ENCODE assay signal across 26 cellular contexts in genomic region chr4:20565075-20565721, GRCh38.
DNase-seq lines count a peak whose midpoint lies in the region; ATAC-seq, FAIRE-seq and TF ChIP-seq lines count a peak whose summit lies in the region.
"Had no signal": no experiment of that assay in that cellular context is flagged by ENCODE, and none has a peak within 500 bp of the region (broad histone marks: within the 10 kb centered on the region; RNA-seq: fewer than 3 reads in every experiment).

No MANE protein-coding gene starts in this region.

- no peaks in the 10 kb centered on the region for H3K4me1 Mint-ChIP-seq in activated CD4-positive, alpha-beta T cell treated with anti-CD3 and anti-CD28 coated beads, Interleukin-2, amount 10 ng/mL, durations not matched to agents 7 days and 5 days
- H3K4me1 Mint-ChIP-seq: activated B cell treated with CpG ODN at 0.5 μM for 24 hours; activated naive CD8-positive, alpha-beta T cell treated with anti-CD3 and anti-CD28 coated beads, Interleukin-2, amount 10 ng/mL, durations not matched to agents 7 days and 5 days had no signal

- H3K9ac ChIP-seq in HepG2 (ENCODE audit: insufficient read depth, low read depth, low read length): no peak overlapping the region
- no peak overlapping the region for H3K9ac ChIP-seq in MM.1S (ENCODE audit: low read length)
- H3K9ac ChIP-seq in kidney (ENCODE audit: low read length in 2 of 2): no peak overlapping the region

- H3K36me3 Mint-ChIP-seq in activated CD4-positive, alpha-beta T cell treated with anti-CD3 and anti-CD28 coated beads, Interleukin-2, amount 10 ng/mL, durations not matched to agents 7 days and 5 days (ENCODE audit: low read depth): no peaks in the 10 kb centered on the region
- H3K36me3 Mint-ChIP-seq: activated naive CD8-positive, alpha-beta T cell treated with anti-CD3 and anti-CD28 coated beads, Interleukin-2, amount 10 ng/mL, durations not matched to agents 7 days and 5 days had no signal

- H2AFZ ChIP-seq in HepG2 (ENCODE audit: low read length) (no peak overlapping the region), MM.1S (ENCODE audit: low read length) (no peak overlapping the region)

- no peaks in the 10 kb centered on the region for H3F3A ChIP-seq in MM.1S (ENCODE audit: insufficient read depth, low read length)

- TF ChIP-seq EP300 in HepG2 (IDR thresholded peaks at IDR 0.05; ENCODE audit: low read depth in 2 of 2, low read length in 2 of 2) (no peak), HepG2 (CRISPR knock-in tag; IDR thresholded peaks at IDR 0.05; ENCODE audit: borderline replicate concordance) (no peak)

- TF ChIP-seq POLR2A in HepG2 (IDR thresholded peaks at IDR 0.05; ENCODE audit: insufficient read depth in 1 of 2, low read depth in 2 of 2, low read length in 2 of 2) (no peak), right lobe of liver (IDR thresholded peaks at IDR 0.05) (no peak)

- H3K4me1 ChIP-seq in HepG2 (ENCODE audit: insufficient read depth, low read length) (no peaks in the 10 kb centered on the region), right lobe of liver (no peaks in the 10 kb centered on the region), MM.1S (ENCODE audit: low read length) (no peaks in the 10 kb centered on the region), kidney (ENCODE audit: control insufficient read depth in 1 of 2, insufficient read depth in 1 of 2, low read depth in 1 of 2, low read length in 2 of 2) (no peaks in the 10 kb centered on the region)
- H3K4me1 ChIP-seq: breast epithelium, gastrocnemius medialis, tibial nerve had no signal

- DNase-seq in HepG2 (ENCODE audit: low spot score): no peak
- no peak for DNase-seq in right lobe of liver
- peak; percentile 40 for DNase-seq in dermis blood vessel endothelial cell
- DNase-seq in left kidney (ENCODE audit: low read depth, low spot score): peak; percentile 24
- DNase-seq in activated CD4-positive, alpha-beta T cell treated with anti-CD3 and anti-CD28 coated beads, Interleukin-2, amount 10 ng/mL, durations not matched to agents 7 days and 5 days: no peak
- DNase-seq in MM.1S: no peak
- DNase-seq in kidney: no peak
- DNase-seq: activated B cell treated with CpG ODN at 0.5 μM for 24 hours; activated CD4-positive, alpha-beta T cell treated with anti-CD3 and anti-CD28 coated beads, Interleukin-2, amount 50 U/mL, for 48 hours; activated CD8-positive, alpha-beta memory T cell treated with anti-CD3 and anti-CD28 coated beads, Interleukin-2, amount 50 U/mL, for 48 hours; activated naive CD8-positive, alpha-beta T cell treated with anti-CD3 and anti-CD28 coated beads, Interleukin-2, amount 10 ng/mL, durations not matched to agents 7 days and 5 days; C1 segment of cervical spinal cord; EL; gastrocnemius medialis; islet precursor cell; MG63; stimulated activated CD4-positive, alpha-beta T cell treated with anti-CD3 and anti-CD28 coated beads, Interleukin-12 subunit alpha, Interleukin-12 subunit beta, amount 100 ng/mL, for 4 hours; T1000 had no signal

- H3K27me3 Mint-ChIP-seq in activated CD4-positive, alpha-beta T cell treated with anti-CD3 and anti-CD28 coated beads, Interleukin-2, amount 10 ng/mL, durations not matched to agents 7 days and 5 days: no peaks in the 10 kb centered on the region
- H3K27me3 Mint-ChIP-seq: activated B cell treated with CpG ODN at 0.5 μM for 24 hours; activated naive CD8-positive, alpha-beta T cell treated with anti-CD3 and anti-CD28 coated beads, Interleukin-2, amount 10 ng/mL, durations not matched to agents 7 days and 5 days; stimulated activated naive CD8-positive, alpha-beta T cell treated with anti-CD3 and anti-CD28 coated beads, Interleukin-15, Interleukin-2, amounts not matched to agents 100 ng/mL and 50 ng/mL, for 24 hours had no signal

- no peaks in the 10 kb centered on the region for H3K9me2 ChIP-seq in MM.1S (replicated peaks; ENCODE audit: insufficient read depth, low read length)

- H3K4me3 Mint-ChIP-seq in activated CD4-positive, alpha-beta T cell treated with anti-CD3 and anti-CD28 coated beads, Interleukin-2, amount 10 ng/mL, durations not matched to agents 7 days and 5 days: no peak overlapping the region
- H3K4me3 Mint-ChIP-seq: activated B cell treated with CpG ODN at 0.5 μM for 24 hours; activated naive CD8-positive, alpha-beta T cell treated with anti-CD3 and anti-CD28 coated beads, Interleukin-2, amount 10 ng/mL, durations not matched to agents 7 days and 5 days; stimulated activated naive CD8-positive, alpha-beta T cell treated with anti-CD3 and anti-CD28 coated beads, Interleukin-15, Interleukin-2, amounts not matched to agents 100 ng/mL and 50 ng/mL, for 24 hours had no signal

- H3K27ac ChIP-seq in HepG2 (ENCODE audit: extremely low read length, insufficient read depth, low read length) (no peak overlapping the region), right lobe of liver (no peak overlapping the region), MM.1S (ENCODE audit: low read length) (no peak overlapping the region), kidney (ENCODE audit: low read depth in 2 of 2, low read length in 2 of 2) (no peak overlapping the region)
- H3K27ac ChIP-seq: breast epithelium, coronary artery, gastrocnemius medialis had no signal

- intact Hi-C loops in HepG2 (cut with micrococcal nuclease; ENCODE audit: unreplicated experiment) (no loop called here), right lobe of liver (cut with DNase I) (no loop called here), kidney (cut with DNase I) (no loop called here)

- H4K20me1 ChIP-seq in HepG2 (ENCODE audit: insufficient read depth, low read length) (no peaks in the 10 kb centered on the region), MM.1S (ENCODE audit: insufficient read depth, low read length) (no peaks in the 10 kb centered on the region)

- no peak for FAIRE-seq in HepG2 (lab: Jason Lieb, UNC)
- FAIRE-seq in kidney (lab: Jason Lieb, UNC): no peak
- FAIRE-seq: endometrium, GM19239 had no signal

- no peak for TF ChIP-seq CTCF in HepG2 (CRISPR knock-in tag; IDR thresholded peaks at IDR 0.05)
- TF ChIP-seq CTCF in right lobe of liver (IDR thresholded peaks at IDR 0.05): no peak
- no peak for TF ChIP-seq CTCF in MM.1S (IDR thresholded peaks at IDR 0.05; ENCODE audit: low read length)
- TF ChIP-seq CTCF in kidney (IDR thresholded peaks at IDR 0.05; ENCODE audit: borderline replicate concordance, extremely low read depth, insufficient read depth): no peak

- TF ChIP-seq RAD21 in HepG2 (CRISPR knock-in tag; IDR thresholded peaks at IDR 0.05): no peak

- CTCF ChIA-PET in HepG2 (lab: Yijun Ruan, JAX; ENCODE audit: low intra/inter-chr PET ratio, low total read pairs): no interaction called here
- CTCF ChIA-PET in activated CD4-positive, alpha-beta T cell treated with anti-CD3 and anti-CD28 coated beads, Interleukin-2, amount 10 ng/mL, durations not matched to agents 7 days and 5 days (lab: Charles Lee): no interaction called here

- 2% methylated on average over 7 of the region's 7 CpGs for WGBS in HepG2 (ENCODE audit: low lambda C conversion rate)
- 59% methylated on average over 7 of the region's 7 CpGs for WGBS in right lobe of liver (ENCODE audit: insufficient coverage, low coverage, low lambda C conversion rate, missing lambda C conversion rate)

- no peaks in the 10 kb centered on the region for H3K36me3 ChIP-seq in HepG2 (replicated peaks in 1 of 2; ENCODE audit: control insufficient read depth in 1 of 2, insufficient read depth in 2 of 2, low read length in 2 of 2)
- H3K36me3 ChIP-seq in right lobe of liver: no peaks in the 10 kb centered on the region
- no peaks in the 10 kb centered on the region for H3K36me3 ChIP-seq in MM.1S (replicated peaks; ENCODE audit: insufficient read depth, low read length)
- H3K36me3 ChIP-seq in kidney (ENCODE audit: control insufficient read depth in 1 of 2, insufficient read depth in 2 of 2, low read length in 2 of 2): peaks cover 4 to 5% of the 10 kb centered on the region in 2 donors
- H3K36me3 ChIP-seq: breast epithelium, gastrocnemius medialis, MG63 had no signal

- H3K27me3 ChIP-seq in HepG2 (ENCODE audit: control insufficient read depth in 1 of 2, insufficient read depth in 2 of 2, low read length in 2 of 2) (no peaks in the 10 kb centered on the region), right lobe of liver (no peaks in the 10 kb centered on the region), MM.1S (replicated peaks; ENCODE audit: insufficient read depth, low read length) (no peaks in the 10 kb centered on the region)
- H3K27me3 ChIP-seq: breast epithelium, gastrocnemius medialis, MG63, tibial nerve had no signal

- ATAC-seq in HepG2 (no peak), right lobe of liver (no peak), GM21529 (IDR thresholded peaks at IDR 0.05; ENCODE audit: unreplicated experiment) (no peak)
- ATAC-seq: gastrocnemius medialis had no signal

- no peak overlapping the region for H3K27ac Mint-ChIP-seq in activated CD4-positive, alpha-beta T cell treated with anti-CD3 and anti-CD28 coated beads, Interleukin-2, amount 10 ng/mL, durations not matched to agents 7 days and 5 days
- H3K27ac Mint-ChIP-seq: activated B cell treated with CpG ODN at 0.5 μM for 24 hours; activated naive CD8-positive, alpha-beta T cell treated with anti-CD3 and anti-CD28 coated beads, Interleukin-2, amount 10 ng/mL, durations not matched to agents 7 days and 5 days; stimulated activated naive CD8-positive, alpha-beta T cell treated with anti-CD3 and anti-CD28 coated beads, Interleukin-15, Interleukin-2, amounts not matched to agents 100 ng/mL and 50 ng/mL, for 24 hours had no signal

- H3K4me2 ChIP-seq in HepG2 (ENCODE audit: low read depth, low read length) (no peak overlapping the region), MM.1S (ENCODE audit: low read depth, low read length) (no peak overlapping the region)

- no TSS peak for BruUV-seq in HepG2 (replicated peaks; lab: Mats Ljungman, UMichigan)

- H3K9me3 ChIP-seq in HepG2 (ENCODE audit: low read length) (no peaks in the 10 kb centered on the region), right lobe of liver (no peaks in the 10 kb centered on the region), MM.1S (replicated peaks; ENCODE audit: insufficient read depth, low read length) (no peaks in the 10 kb centered on the region), kidney (ENCODE audit: control insufficient read depth in 1 of 2, low read length in 2 of 2) (no peaks in the 10 kb centered on the region)
- H3K9me3 ChIP-seq: breast epithelium, gastrocnemius medialis, MG63, tibial nerve had no signal

- POLR2A ChIA-PET in HepG2 (lab: Yijun Ruan, JAX): no interaction called here
- POLR2A ChIA-PET in activated CD4-positive, alpha-beta T cell treated with anti-CD3 and anti-CD28 coated beads, Interleukin-2, amount 10 ng/mL, durations not matched to agents 7 days and 5 days (lab: Charles Lee): no interaction called here

- no peaks in the 10 kb centered on the region for H3K9me3 Mint-ChIP-seq in activated CD4-positive, alpha-beta T cell treated with anti-CD3 and anti-CD28 coated beads, Interleukin-2, amount 10 ng/mL, durations not matched to agents 7 days and 5 days
- H3K9me3 Mint-ChIP-seq: activated B cell treated with CpG ODN at 0.5 μM for 24 hours; activated naive CD8-positive, alpha-beta T cell treated with anti-CD3 and anti-CD28 coated beads, Interleukin-2, amount 10 ng/mL, durations not matched to agents 7 days and 5 days; stimulated activated naive CD8-positive, alpha-beta T cell treated with anti-CD3 and anti-CD28 coated beads, Interleukin-15, Interleukin-2, amounts not matched to agents 100 ng/mL and 50 ng/mL, for 24 hours had no signal

- H3K4me3 ChIP-seq in HepG2 (replicated peaks in 1 of 3; ENCODE audit: insufficient read depth in 1 of 3, low read depth in 2 of 3, low read length in 3 of 3) (no peak overlapping the region), right lobe of liver (no peak overlapping the region), MM.1S (ENCODE audit: low read length) (no peak overlapping the region), kidney (ENCODE audit: low read length in 2 of 2) (no peak overlapping the region)
- H3K4me3 ChIP-seq: breast epithelium, coronary artery, gastrocnemius medialis, lung, MG63, tibial nerve had no signal

- no peaks in the 10 kb centered on the region for H3K79me2 ChIP-seq in HepG2 (ENCODE audit: insufficient read depth, low read length)
- H3K79me2 ChIP-seq in MM.1S (ENCODE audit: low read length): no peaks in the 10 kb centered on the region

- in situ Hi-C loops in HepG2 (cut with HindIII; ENCODE audit: extremely low pct_ligation_motif_present, low pct_unique_long_range_greater_than_20kb): no loop called here

Comparison
In these comparisons a context has a peak if more than half of its experiments do, and no peak if none do; other contexts are left out.
1. DNase-seq: peak in dermis blood vessel endothelial cell (single experiment) and left kidney (single experiment); none in HepG2 (single experiment), right lobe of liver (0 of 3), activated CD4-positive, alpha-beta T cell treated with anti-CD3 and anti-CD28 coated beads, Interleukin-2, amount 10 ng/mL, durations not matched to agents 7 days and 5 days (single experiment), MM.1S (single experiment) and kidney (single experiment).